Comparison of ENCODE assay signal across 28 cellular contexts in the genomic region with DNA sequence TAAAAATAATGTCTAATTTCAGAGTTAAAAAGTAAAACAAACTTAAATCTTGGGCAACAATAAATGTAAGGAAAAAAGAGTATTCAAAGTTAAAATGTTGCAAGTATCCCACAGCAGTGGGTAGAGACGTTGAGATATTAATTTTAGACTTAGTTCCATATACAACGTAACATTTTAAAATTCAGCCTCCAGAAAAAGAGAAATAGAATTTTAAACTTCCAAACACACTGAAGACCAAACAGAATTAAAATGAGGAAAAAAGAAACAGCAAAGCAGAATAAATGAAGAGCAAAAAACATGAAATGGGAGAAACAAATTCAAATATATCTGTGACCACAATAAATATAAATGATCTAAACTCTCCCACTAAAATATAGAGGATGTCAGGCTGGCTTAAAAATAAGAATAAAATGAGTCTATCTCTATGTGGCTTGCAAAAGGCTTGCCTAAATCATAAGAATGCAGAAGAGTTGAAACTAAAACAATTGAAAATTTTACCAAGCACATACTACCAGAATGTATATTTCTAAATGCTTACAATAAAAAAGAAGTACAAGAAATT. TPM values are rescaled to one million over a fixed set of nuclear protein-coding genes. Genes with fewer than 3 reads are reported as not detected.
"Had no signal": no experiment of that assay in that cellular context is flagged by ENCODE, and none has a peak within 500 bp of the region (broad histone marks: within the 10 kb centered on the region; RNA-seq: fewer than 3 reads in every experiment).

No MANE protein-coding gene starts in this region.

- H2AFZ ChIP-seq: neural progenitor cell, parathyroid adenoma had no signal

- H3K36me3 ChIP-seq: neural progenitor cell, ovary, right lobe of liver, sigmoid colon, spleen, suprapubic skin, tibial artery, transverse colon, upper lobe of right lung, uterus had no signal

- H3K9ac ChIP-seq: neural progenitor cell, parathyroid adenoma had no signal

- ATAC-seq: natural killer cell; psoas muscle; right cardiac atrium; right lobe of liver; stimulated activated memory B cell treated with anti-CD40 and anti-IgM and Interleukin-4, amounts not matched to agents 10 μg/mL and 1 μg/mL and 100 μg/mL, for 72 hours; stimulated activated naive CD8-positive, alpha-beta T cell treated with anti-CD3 and anti-CD28 coated beads, Interleukin-15, amount 100 ng/mL, for 72 hours; stimulated activated naive CD8-positive, alpha-beta T cell treated with anti-CD3 and anti-CD28 coated beads, Interleukin-15, Interleukin-2, amounts not matched to agents 100 U/mL and 50 U/mL, for 24 hours; upper lobe of right lung had no signal

- H3K4me2 ChIP-seq: neural progenitor cell, smooth muscle cell had no signal

- H3K9me3 ChIP-seq: ovary, right lobe of liver, suprapubic skin, testis, upper lobe of right lung, uterus had no signal

- H3K79me2 ChIP-seq: parathyroid adenoma had no signal

- DNase-seq: natural killer cell; occipital lobe; ovary; posterior cingulate gyrus; psoas muscle; right cardiac atrium; right lobe of liver; sigmoid colon; spleen; stimulated activated CD4-positive, alpha-beta T cell treated with anti-CD3 and anti-CD28 coated beads, Interleukin-12 subunit alpha, Interleukin-12 subunit beta, amount 100 ng/mL, for 4 hours; stimulated activated CD4-positive, alpha-beta T cell treated with anti-CD3 and anti-CD28 coated beads, Interleukin-1b, Interleukin-23, amount 100 ng/mL, for 48 hours; stimulated activated CD4-positive, alpha-beta T cell treated with anti-CD3 and anti-CD28 coated beads, Interleukin-4, amount 100 ng/mL, for 1 hour; stimulated activated CD4-positive, alpha-beta T cell treated with anti-CD3 and anti-CD28 coated beads, Interleukin-4, amount 100 ng/mL, for 4 hours; stimulated activated CD8-positive, alpha-beta memory T cell treated with anti-CD3 and anti-CD28 coated beads, Interleukin-4, amount 100 ng/mL, for 48 hours; stimulated activated naive CD4-positive, alpha-beta T cell; stimulated activated naive CD8-positive, alpha-beta T cell treated with anti-CD3 and anti-CD28 coated beads, Interleukin-15, amount 100 ng/mL, for 72 hours; stimulated activated naive CD8-positive, alpha-beta T cell treated with anti-CD3 and anti-CD28 coated beads, Interleukin-15, Interleukin-2, amounts not matched to agents 100 U/mL and 50 U/mL, for 24 hours; substantia nigra; testis; tibial artery; transverse colon; upper lobe of right lung; uterus had no signal

- H3K27ac ChIP-seq: neural progenitor cell, ovary, parathyroid adenoma, psoas muscle, right lobe of liver, sigmoid colon, spleen, suprapubic skin, testis, tibial artery, transverse colon, upper lobe of right lung, uterus had no signal

- H3K27me3 ChIP-seq: neural progenitor cell, ovary, right lobe of liver, sigmoid colon, spleen, suprapubic skin, testis, tibial artery, transverse colon, upper lobe of right lung, uterus had no signal

- H3K4me3 ChIP-seq: neural progenitor cell, ovary, psoas muscle, right lobe of liver, sigmoid colon, smooth muscle cell, spleen, suprapubic skin, testis, tibial artery, transverse colon, upper lobe of right lung, uterus had no signal

- H3K4me1 ChIP-seq: neural progenitor cell, parathyroid adenoma, psoas muscle, right lobe of liver, sigmoid colon, spleen, suprapubic skin, testis, tibial artery, transverse colon, upper lobe of right lung, uterus had no signal

RNA-seq across cellular contexts. Expression of a gene that starts 46.0 kb away (rescaled TPM):
- total RNA-seq: natural killer cell had no signal
